8 cellular contexts compared by ENCODE assay signal in the genomic region with DNA sequence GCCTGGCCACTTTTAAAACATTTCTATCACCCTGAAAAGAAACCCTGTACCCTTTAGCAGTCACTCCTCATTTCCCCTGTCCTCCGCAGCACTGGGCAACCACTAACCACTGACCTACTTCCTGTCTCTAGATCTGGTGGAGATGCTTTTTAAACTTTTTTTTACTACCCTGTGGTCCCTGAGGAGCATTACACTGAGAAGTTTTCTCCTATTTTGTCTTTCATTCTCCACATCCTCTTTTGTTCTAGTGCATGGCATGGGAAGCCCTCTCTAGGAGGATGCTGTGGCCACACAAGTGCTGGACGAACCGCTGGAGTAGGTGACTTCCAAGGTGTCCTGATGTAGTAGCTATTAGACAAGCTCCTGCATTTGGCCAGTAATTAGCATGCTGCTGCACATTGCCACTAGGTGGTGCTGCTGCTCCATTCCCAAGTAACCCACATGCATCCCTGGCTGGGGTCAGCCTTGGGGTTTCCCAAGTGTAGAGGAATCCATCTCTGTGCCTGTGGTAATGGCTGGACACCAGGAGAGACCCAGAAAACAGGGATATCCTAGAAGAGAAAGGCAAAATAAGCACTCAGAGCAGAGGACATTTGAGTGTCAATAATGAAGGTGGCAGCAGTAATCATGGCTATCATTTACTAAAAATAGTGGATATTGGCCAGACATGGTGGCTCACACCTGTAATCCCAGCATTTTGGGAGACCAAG.
DNase-seq lines count a peak whose midpoint lies in the region; TF ChIP-seq lines count a peak whose summit lies in the region.

No MANE protein-coding gene starts in this region.

- in situ Hi-C loops in SK-MEL-5 (cut with HindIII; ENCODE audit: low pct_unique_long_range_greater_than_20kb, low sequenced_read_pairs) = loop anchor here (25.0 kb wide), 1 partner anchor 222 kb away; no protein-coding TSS in a partner anchor

- DNase-seq in GM10266 (ENCODE audit: extremely low spot score) (peak; percentile 61), SK-MEL-5 (ENCODE audit: low read depth, low spot score) (peak; percentile 85), astrocyte of the hippocampus (ENCODE audit: low read depth, low spot score) (peak; percentile 88), iPS-NIHi11 (ENCODE audit: low spot score) (peak; percentile 84), NCI-H2029 treated with DMSO at 0.1 percent for 48 hours (lab: John Stamatoyannopoulos, UW) (no peak), DMS114 treated with DMSO at 0.1 percent for 48 hours (lab: John Stamatoyannopoulos, UW; ENCODE audit: unreplicated experiment) (no peak), 8988T (no peak)
- DNase-seq in stimulated activated CD4-positive, alpha-beta T cell treated with anti-CD3 and anti-CD28 coated beads, Interleukin-15, amount 100 ng/mL, for 48 hours (ENCODE audit: low read depth in 2 of 2) = peak; percentile 30 to 59

- peak; percentile 97 for TF ChIP-seq CTCF in GM10266 (IDR thresholded peaks at IDR 0.05; ENCODE audit: control insufficient read depth, insufficient read depth, low read depth, missing control alignments)

Comparison
In these comparisons a context has a peak if more than half of its experiments do, and no peak if none do; other contexts are left out.
1. DNase-seq: peak in GM10266 (single experiment), SK-MEL-5 (single experiment), astrocyte of the hippocampus (single experiment), iPS-NIHi11 (single experiment) and stimulated activated CD4-positive, alpha-beta T cell treated with anti-CD3 and anti-CD28 coated beads, Interleukin-15, amount 100 ng/mL, for 48 hours (2 of 2); none in NCI-H2029 treated with DMSO at 0.1 percent for 48 hours (single experiment), DMS114 treated with DMSO at 0.1 percent for 48 hours (single experiment) and 8988T (single experiment).